5 cellular contexts compared by ENCODE assay signal in genomic region chr13:84683448-84683847, GRCh38.
"Had no signal": no experiment of that assay in that cellular context is flagged by ENCODE, and none has a peak within 500 bp of the region (broad histone marks: within the 10 kb centered on the region; RNA-seq: fewer than 3 reads in every experiment).

No MANE protein-coding gene starts in this region.

- DNase-seq: H9, HCEC 1CT, IMR-90 had no signal

- H3K4me3 ChIP-seq: GM23338, K562 had no signal
